26 cellular contexts compared by ENCODE assay signal in genomic region chr13:77031869-77032268, GRCh38.
"Had no signal": no experiment of that assay in that cellular context is flagged by ENCODE, and none has a peak within 500 bp of the region (broad histone marks: within the 10 kb centered on the region; RNA-seq: fewer than 3 reads in every experiment).

No MANE protein-coding gene starts in this region.

- H3K4me3 ChIP-seq: cardiac muscle cell, MG63, SJSA1 had no signal

- H3K9me3 Mint-ChIP-seq: activated CD4-positive, alpha-beta memory T cell treated with anti-CD3 and anti-CD28 coated beads for 36 hours; activated naive CD4-positive, alpha-beta T cell treated with anti-CD3 and anti-CD28 coated beads for 36 hours; activated T-helper 17 cell treated with anti-CD3 and anti-CD28 coated beads, Interleukin-2, amount 50 U/mL, for 72 hours had no signal

- H3K27me3 ChIP-seq: brain microvascular endothelial cell, cardiac muscle cell, MG63, SJSA1 had no signal

- H3K4me3 Mint-ChIP-seq: activated CD4-positive, alpha-beta memory T cell treated with anti-CD3 and anti-CD28 coated beads for 36 hours; activated CD4-positive, alpha-beta T cell treated with anti-CD3 and anti-CD28 coated beads, Interleukin-2, amount 10 ng/mL, durations not matched to agents 7 days and 5 days; activated naive CD4-positive, alpha-beta T cell treated with anti-CD3 and anti-CD28 coated beads for 36 hours; activated naive CD8-positive, alpha-beta T cell; activated T-helper 17 cell treated with anti-CD3 and anti-CD28 coated beads, Interleukin-2, amount 50 U/mL, for 72 hours; WTC11 had no signal

- H3K36me3 Mint-ChIP-seq: WTC11 had no signal

- H3K27me3 Mint-ChIP-seq: activated CD4-positive, alpha-beta memory T cell treated with anti-CD3 and anti-CD28 coated beads for 36 hours; activated CD4-positive, alpha-beta T cell treated with anti-CD3 and anti-CD28 coated beads, Interleukin-2, amount 10 ng/mL, durations not matched to agents 7 days and 5 days; activated naive CD8-positive, alpha-beta T cell; activated T-helper 17 cell treated with anti-CD3 and anti-CD28 coated beads, Interleukin-2, amount 50 U/mL, for 72 hours had no signal

- H3K27ac ChIP-seq: brain microvascular endothelial cell, cardiac muscle cell, SJSA1 had no signal

- H3K9me3 ChIP-seq: MG63 had no signal

- DNase-seq: activated CD4-positive, alpha-beta memory T cell treated with anti-CD3 and anti-CD28 coated beads for 36 hours; activated CD4-positive, alpha-beta T cell treated with anti-CD3 and anti-CD28 coated beads, Interleukin-2, amount 10 ng/mL, durations not matched to agents 7 days and 5 days; activated CD4-positive, CD25-positive, alpha-beta regulatory T cell treated with anti-CD3 and anti-CD28 coated beads, Interleukin-2, amount 50 U/mL, for 72 hours; activated gamma-delta T cell; activated naive CD4-positive, alpha-beta T cell treated with anti-CD3 and anti-CD28 coated beads for 36 hours; activated T-cell treated with anti-CD3 and anti-CD28 coated beads for 4 hours; activated T-cell treated with anti-CD3 and anti-CD28 coated beads, Interleukin-2, amount 50 U/mL, for 48 hours; brain microvascular endothelial cell; cerebellar nuclear complex; MG63; MV-4-11; NCI-H1092 treated with DMSO at 0.1 percent for 48 hours; NCI-H1417 treated with DMSO at 0.1 percent for 48 hours; NCI-H1694; NCI-H2029; NCI-H2107; NCI-H526; NCI-H774; NK-92 treated with Interleukin-12 subunit alpha and Interleukin-12 subunit beta, amount 100 ng/mL, for 24 hours; SHP77; SW 1271 had no signal

- H3K36me3 ChIP-seq: brain microvascular endothelial cell, cardiac muscle cell, MG63 had no signal

- H3K27ac Mint-ChIP-seq: activated CD4-positive, alpha-beta memory T cell treated with anti-CD3 and anti-CD28 coated beads for 36 hours; activated CD4-positive, alpha-beta T cell treated with anti-CD3 and anti-CD28 coated beads, Interleukin-2, amount 10 ng/mL, durations not matched to agents 7 days and 5 days; activated naive CD4-positive, alpha-beta T cell treated with anti-CD3 and anti-CD28 coated beads for 36 hours; activated naive CD8-positive, alpha-beta T cell; activated T-helper 17 cell treated with anti-CD3 and anti-CD28 coated beads, Interleukin-2, amount 50 U/mL, for 72 hours; WTC11 had no signal
